16 cellular contexts compared by ENCODE assay signal in genomic region chr4:94036964-94037363, GRCh38.
DNase-seq lines count a peak whose midpoint lies in the region; ATAC-seq and TF ChIP-seq lines count a peak whose summit lies in the region.
"Had no signal": no experiment of that assay in that cellular context is flagged by ENCODE, and none has a peak within 500 bp of the region (broad histone marks: within the 10 kb centered on the region; RNA-seq: fewer than 3 reads in every experiment).

No MANE protein-coding gene starts in this region.

- in situ Hi-C loops in astrocyte of the spinal cord (cut with HindIII; ENCODE audit: low sequenced_read_pairs), result no loop called here

- DNase-seq in A172 (ENCODE audit: low spot score), result peak; percentile 41
- DNase-seq in astrocyte of the spinal cord (ENCODE audit: low read depth, low spot score), result peak; percentile 16
- DNase-seq in NCI-H2171 (lab: John Stamatoyannopoulos, UW), result no peak
- DNase-seq in effector CD4-positive, alpha-beta T cell, result no peak
- no peak for DNase-seq in SIG-M5 treated with dmso at 0.1 percent for 504 hours (lab: John Stamatoyannopoulos, UW; ENCODE audit: unreplicated experiment)
- no peak for DNase-seq in ureter (ENCODE audit: low spot score)
- DNase-seq: 8988T; activated effector memory CD4-positive, alpha-beta T cell treated with Interleukin-2 at 50 U/mL for 16 hours; head of caudate nucleus; KBM-7; left lung; NCI-H2081 treated with DMSO at 0.1 percent for 48 hours; small intestine had no signal

- TF ChIP-seq CTCF in astrocyte of the spinal cord (IDR thresholded peaks at IDR 0.05; ENCODE audit: low read depth, low read length), result no peak

- ATAC-seq in GM19351 (IDR thresholded peaks at IDR 0.05; ENCODE audit: unreplicated experiment), result peak; percentile 87
- peak; percentile 68 for ATAC-seq in HG03039 (IDR thresholded peaks at IDR 0.05; ENCODE audit: unreplicated experiment)
- ATAC-seq: left lung had no signal

- no peak overlapping the region for H3K4me3 ChIP-seq in astrocyte of the spinal cord (ENCODE audit: low read depth, low read length)
- H3K4me3 ChIP-seq: left lung, thoracic aorta had no signal

Comparison
In these comparisons a context has a peak if more than half of its experiments do, and no peak if none do; other contexts are left out.
1. DNase-seq: peak in A172 (single experiment) and astrocyte of the spinal cord (single experiment); none in NCI-H2171 (single experiment), effector CD4-positive, alpha-beta T cell (single experiment), SIG-M5 treated with dmso at 0.1 percent for 504 hours (single experiment) and ureter (single experiment).